Comparison of ENCODE assay signal across 1 cellular context in the genomic region with DNA sequence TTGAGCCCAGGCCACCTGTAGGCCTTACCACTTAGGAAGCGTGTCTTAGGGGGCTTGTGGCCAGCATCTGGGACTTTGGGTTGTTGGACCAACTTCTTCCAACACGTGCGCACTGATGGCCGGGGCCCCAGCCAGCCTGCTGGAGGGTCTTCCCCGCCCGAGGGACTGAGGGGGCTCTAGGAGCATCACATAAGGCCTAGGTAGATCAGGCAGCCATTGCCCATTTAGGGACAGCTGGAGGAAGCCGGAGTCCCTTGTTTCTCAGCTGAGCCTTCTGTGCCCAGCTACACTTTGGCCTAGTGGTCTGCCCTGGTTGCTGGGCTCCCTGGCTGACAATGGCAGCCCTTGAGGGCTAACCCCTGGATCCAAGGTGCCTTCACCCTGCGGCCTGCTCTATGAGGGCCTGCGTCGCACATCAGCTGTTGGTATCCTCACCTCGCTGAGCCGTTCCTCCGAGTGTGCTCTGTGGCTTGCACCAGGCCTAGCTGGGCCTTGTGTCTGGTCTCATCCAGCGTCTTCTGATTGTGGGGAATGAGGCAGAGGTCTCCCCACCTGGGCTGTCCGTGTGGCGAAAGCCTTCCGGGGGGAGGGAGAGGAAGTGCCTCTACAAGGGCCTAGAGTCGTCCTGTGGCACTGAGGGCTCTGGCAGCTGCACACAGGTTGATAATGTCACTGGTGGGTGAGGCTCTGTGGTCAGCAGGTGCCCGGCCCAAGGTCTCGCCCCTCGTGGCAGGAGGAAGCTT.
A peak's percentile ranks its signal among the peaks of the same experiment; 100 is the strongest.
TF ChIP-seq lines count a peak whose summit lies in the region.

No MANE protein-coding gene starts in this region.

TF ChIP-seq in HepG2, 621 proteins besides CTCF, POLR2A, EP300 and RAD21 (continues in another document):
- no peak for TF ChIP-seq FOSL1 (CRISPR knock-in tag; IDR thresholded peaks at IDR 0.05; ENCODE audit: borderline replicate concordance)
- TF ChIP-seq KDM5B (CRISPR knock-in tag; IDR thresholded peaks at IDR 0.05; ENCODE audit: borderline replicate concordance): 0 out of 2 replicates have a peak, but pooled peaks have one; percentile 19
- TF ChIP-seq ZNF766 (CRISPR knock-in tag; IDR thresholded peaks at IDR 0.05; ENCODE audit: borderline replicate concordance): no peak
- no peak for TF ChIP-seq NCOR1 (IDR thresholded peaks at IDR 0.05; ENCODE audit: borderline replicate concordance, low read length)
- TF ChIP-seq, protein P1, sequence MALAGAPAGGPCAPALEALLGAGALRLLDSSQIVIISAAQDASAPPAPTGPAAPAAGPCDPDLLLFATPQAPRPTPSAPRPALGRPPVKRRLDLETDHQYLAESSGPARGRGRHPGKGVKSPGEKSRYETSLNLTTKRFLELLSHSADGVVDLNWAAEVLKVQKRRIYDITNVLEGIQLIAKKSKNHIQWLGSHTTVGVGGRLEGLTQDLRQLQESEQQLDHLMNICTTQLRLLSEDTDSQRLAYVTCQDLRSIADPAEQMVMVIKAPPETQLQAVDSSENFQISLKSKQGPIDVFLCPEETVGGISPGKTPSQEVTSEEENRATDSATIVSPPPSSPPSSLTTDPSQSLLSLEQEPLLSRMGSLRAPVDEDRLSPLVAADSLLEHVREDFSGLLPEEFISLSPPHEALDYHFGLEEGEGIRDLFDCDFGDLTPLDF (CRISPR knock-in tag; IDR thresholded peaks at IDR 0.05): no peak
- no peak for TF ChIP-seq PAF1 (CRISPR knock-in tag; IDR thresholded peaks at IDR 0.05)
- no peak for TF ChIP-seq FLYWCH1 (CRISPR knock-in tag; IDR thresholded peaks at IDR 0.05)
- TF ChIP-seq, protein P2, sequence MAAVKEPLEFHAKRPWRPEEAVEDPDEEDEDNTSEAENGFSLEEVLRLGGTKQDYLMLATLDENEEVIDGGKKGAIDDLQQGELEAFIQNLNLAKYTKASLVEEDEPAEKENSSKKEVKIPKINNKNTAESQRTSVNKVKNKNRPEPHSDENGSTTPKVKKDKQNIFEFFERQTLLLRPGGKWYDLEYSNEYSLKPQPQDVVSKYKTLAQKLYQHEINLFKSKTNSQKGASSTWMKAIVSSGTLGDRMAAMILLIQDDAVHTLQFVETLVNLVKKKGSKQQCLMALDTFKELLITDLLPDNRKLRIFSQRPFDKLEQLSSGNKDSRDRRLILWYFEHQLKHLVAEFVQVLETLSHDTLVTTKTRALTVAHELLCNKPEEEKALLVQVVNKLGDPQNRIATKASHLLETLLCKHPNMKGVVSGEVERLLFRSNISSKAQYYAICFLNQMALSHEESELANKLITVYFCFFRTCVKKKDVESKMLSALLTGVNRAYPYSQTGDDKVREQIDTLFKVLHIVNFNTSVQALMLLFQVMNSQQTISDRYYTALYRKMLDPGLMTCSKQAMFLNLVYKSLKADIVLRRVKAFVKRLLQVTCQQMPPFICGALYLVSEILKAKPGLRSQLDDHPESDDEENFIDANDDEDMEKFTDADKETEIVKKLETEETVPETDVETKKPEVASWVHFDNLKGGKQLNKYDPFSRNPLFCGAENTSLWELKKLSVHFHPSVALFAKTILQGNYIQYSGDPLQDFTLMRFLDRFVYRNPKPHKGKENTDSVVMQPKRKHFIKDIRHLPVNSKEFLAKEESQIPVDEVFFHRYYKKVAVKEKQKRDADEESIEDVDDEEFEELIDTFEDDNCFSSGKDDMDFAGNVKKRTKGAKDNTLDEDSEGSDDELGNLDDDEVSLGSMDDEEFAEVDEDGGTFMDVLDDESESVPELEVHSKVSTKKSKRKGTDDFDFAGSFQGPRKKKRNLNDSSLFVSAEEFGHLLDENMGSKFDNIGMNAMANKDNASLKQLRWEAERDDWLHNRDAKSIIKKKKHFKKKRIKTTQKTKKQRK (IDR thresholded peaks at IDR 0.05; ENCODE audit: low read length): no peak
- TF ChIP-seq, protein P3, sequence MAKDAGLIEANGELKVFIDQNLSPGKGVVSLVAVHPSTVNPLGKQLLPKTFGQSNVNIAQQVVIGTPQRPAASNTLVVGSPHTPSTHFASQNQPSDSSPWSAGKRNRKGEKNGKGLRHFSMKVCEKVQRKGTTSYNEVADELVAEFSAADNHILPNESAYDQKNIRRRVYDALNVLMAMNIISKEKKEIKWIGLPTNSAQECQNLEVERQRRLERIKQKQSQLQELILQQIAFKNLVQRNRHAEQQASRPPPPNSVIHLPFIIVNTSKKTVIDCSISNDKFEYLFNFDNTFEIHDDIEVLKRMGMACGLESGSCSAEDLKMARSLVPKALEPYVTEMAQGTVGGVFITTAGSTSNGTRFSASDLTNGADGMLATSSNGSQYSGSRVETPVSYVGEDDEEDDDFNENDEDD (CRISPR knock-in tag; IDR thresholded peaks at IDR 0.05; ENCODE audit: borderline replicate concordance): no peak
- no peak for TF ChIP-seq SRSF9 (IDR thresholded peaks at IDR 0.05; ENCODE audit: borderline replicate concordance, insufficient read depth, low read depth, low read length, poor library complexity, severe bottlenecking)
- TF ChIP-seq, protein P4, sequence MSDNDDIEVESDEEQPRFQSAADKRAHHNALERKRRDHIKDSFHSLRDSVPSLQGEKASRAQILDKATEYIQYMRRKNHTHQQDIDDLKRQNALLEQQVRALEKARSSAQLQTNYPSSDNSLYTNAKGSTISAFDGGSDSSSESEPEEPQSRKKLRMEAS (IDR thresholded peaks at IDR 0.05): no peak
- TF ChIP-seq, protein P5, sequence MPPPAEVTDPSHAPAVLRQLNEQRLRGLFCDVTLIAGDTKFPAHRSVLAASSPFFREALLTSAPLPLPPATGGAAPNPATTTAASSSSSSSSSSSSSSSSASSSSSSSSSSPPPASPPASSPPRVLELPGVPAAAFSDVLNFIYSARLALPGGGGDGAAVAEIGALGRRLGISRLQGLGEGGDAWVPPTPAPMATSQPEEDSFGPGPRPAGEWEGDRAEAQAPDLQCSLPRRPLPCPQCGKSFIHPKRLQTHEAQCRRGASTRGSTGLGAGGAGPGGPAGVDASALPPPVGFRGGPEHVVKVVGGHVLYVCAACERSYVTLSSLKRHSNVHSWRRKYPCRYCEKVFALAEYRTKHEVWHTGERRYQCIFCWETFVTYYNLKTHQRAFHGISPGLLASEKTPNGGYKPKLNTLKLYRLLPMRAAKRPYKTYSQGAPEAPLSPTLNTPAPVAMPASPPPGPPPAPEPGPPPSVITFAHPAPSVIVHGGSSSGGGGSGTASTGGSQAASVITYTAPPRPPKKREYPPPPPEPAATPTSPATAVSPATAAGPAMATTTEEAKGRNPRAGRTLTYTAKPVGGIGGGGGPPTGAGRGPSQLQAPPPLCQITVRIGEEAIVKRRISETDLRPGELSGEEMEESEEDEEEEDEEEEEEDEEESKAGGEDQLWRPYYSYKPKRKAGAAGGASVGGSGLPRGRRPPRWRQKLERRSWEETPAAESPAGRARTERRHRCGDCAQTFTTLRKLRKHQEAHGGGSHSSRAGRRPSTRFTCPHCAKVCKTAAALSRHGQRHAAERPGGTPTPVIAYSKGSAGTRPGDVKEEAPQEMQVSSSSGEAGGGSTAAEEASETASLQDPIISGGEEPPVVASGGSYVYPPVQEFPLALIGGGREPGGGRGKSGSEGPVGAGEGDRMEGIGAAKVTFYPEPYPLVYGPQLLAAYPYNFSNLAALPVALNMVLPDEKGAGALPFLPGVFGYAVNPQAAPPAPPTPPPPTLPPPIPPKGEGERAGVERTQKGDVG (CRISPR knock-in tag; IDR thresholded peaks at IDR 0.05; ENCODE audit: borderline replicate concordance): 0 out of 2 replicates have a peak, but pooled peaks have one; percentile 51
- TF ChIP-seq, protein P6, sequence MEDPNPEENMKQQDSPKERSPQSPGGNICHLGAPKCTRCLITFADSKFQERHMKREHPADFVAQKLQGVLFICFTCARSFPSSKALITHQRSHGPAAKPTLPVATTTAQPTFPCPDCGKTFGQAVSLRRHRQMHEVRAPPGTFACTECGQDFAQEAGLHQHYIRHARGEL (CRISPR knock-in tag; IDR thresholded peaks at IDR 0.05): 0 out of 2 replicates have a peak, but pooled peaks have one; percentile 51
- no peak for TF ChIP-seq TEAD3 (CRISPR knock-in tag; optimal IDR thresholded peaks at IDR 0.05; ENCODE audit: borderline replicate concordance)
- TF ChIP-seq LCORL (IDR thresholded peaks at IDR 0.05): no peak
- TF ChIP-seq LCORL (CRISPR knock-in tag; IDR thresholded peaks at IDR 0.05): no peak
- no peak for TF ChIP-seq ZNF598 (CRISPR knock-in tag; IDR thresholded peaks at IDR 0.05; ENCODE audit: borderline replicate concordance)
- TF ChIP-seq NONO (IDR thresholded peaks at IDR 0.05): no peak
- TF ChIP-seq NONO (CRISPR knock-in tag; conservative IDR thresholded peaks at IDR 0.05): no peak
- TF ChIP-seq ZNF782 (CRISPR knock-in tag; IDR thresholded peaks at IDR 0.05; ENCODE audit: borderline replicate concordance): no peak
- TF ChIP-seq ZFP36L2 (CRISPR knock-in tag; IDR thresholded peaks at IDR 0.05): no peak
- no peak for TF ChIP-seq RBAK (CRISPR knock-in tag; IDR thresholded peaks at IDR 0.05)
- TF ChIP-seq, protein P7, sequence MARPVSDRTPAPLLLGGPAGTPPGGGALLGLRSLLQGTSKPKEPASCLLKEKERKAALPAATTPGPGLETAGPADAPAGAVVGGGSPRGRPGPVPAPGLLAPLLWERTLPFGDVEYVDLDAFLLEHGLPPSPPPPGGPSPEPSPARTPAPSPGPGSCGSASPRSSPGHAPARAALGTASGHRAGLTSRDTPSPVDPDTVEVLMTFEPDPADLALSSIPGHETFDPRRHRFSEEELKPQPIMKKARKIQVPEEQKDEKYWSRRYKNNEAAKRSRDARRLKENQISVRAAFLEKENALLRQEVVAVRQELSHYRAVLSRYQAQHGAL (CRISPR knock-in tag; IDR thresholded peaks at IDR 0.05; ENCODE audit: not compliant biosample characterization): no peak
- no peak for TF ChIP-seq ELF1 (CRISPR knock-in tag; IDR thresholded peaks at IDR 0.05)
- 0 out of 2 replicates have a peak, but pooled peaks have one; percentile 32 for TF ChIP-seq ZNF235 (CRISPR knock-in tag; IDR thresholded peaks at IDR 0.05; ENCODE audit: borderline replicate concordance)
- TF ChIP-seq KDM2A (CRISPR knock-in tag; IDR thresholded peaks at IDR 0.05; ENCODE audit: borderline replicate concordance, low read depth): no peak
- TF ChIP-seq, protein P8, sequence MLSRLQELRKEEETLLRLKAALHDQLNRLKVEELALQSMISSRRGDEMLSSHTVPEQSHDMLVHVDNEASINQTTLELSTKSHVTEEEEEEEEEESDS (CRISPR knock-in tag; IDR thresholded peaks at IDR 0.05; ENCODE audit: borderline replicate concordance): no peak
- TF ChIP-seq, protein P9, sequence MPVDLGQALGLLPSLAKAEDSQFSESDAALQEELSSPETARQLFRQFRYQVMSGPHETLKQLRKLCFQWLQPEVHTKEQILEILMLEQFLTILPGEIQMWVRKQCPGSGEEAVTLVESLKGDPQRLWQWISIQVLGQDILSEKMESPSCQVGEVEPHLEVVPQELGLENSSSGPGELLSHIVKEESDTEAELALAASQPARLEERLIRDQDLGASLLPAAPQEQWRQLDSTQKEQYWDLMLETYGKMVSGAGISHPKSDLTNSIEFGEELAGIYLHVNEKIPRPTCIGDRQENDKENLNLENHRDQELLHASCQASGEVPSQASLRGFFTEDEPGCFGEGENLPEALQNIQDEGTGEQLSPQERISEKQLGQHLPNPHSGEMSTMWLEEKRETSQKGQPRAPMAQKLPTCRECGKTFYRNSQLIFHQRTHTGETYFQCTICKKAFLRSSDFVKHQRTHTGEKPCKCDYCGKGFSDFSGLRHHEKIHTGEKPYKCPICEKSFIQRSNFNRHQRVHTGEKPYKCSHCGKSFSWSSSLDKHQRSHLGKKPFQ (CRISPR knock-in tag; IDR thresholded peaks at IDR 0.05; ENCODE audit: insufficient replicate concordance): no peak
- no peak for TF ChIP-seq PHB2 (IDR thresholded peaks at IDR 0.05; ENCODE audit: partially characterized antibody)
- no peak for TF ChIP-seq SIX4 (CRISPR knock-in tag; IDR thresholded peaks at IDR 0.05)
- TF ChIP-seq, protein P10, sequence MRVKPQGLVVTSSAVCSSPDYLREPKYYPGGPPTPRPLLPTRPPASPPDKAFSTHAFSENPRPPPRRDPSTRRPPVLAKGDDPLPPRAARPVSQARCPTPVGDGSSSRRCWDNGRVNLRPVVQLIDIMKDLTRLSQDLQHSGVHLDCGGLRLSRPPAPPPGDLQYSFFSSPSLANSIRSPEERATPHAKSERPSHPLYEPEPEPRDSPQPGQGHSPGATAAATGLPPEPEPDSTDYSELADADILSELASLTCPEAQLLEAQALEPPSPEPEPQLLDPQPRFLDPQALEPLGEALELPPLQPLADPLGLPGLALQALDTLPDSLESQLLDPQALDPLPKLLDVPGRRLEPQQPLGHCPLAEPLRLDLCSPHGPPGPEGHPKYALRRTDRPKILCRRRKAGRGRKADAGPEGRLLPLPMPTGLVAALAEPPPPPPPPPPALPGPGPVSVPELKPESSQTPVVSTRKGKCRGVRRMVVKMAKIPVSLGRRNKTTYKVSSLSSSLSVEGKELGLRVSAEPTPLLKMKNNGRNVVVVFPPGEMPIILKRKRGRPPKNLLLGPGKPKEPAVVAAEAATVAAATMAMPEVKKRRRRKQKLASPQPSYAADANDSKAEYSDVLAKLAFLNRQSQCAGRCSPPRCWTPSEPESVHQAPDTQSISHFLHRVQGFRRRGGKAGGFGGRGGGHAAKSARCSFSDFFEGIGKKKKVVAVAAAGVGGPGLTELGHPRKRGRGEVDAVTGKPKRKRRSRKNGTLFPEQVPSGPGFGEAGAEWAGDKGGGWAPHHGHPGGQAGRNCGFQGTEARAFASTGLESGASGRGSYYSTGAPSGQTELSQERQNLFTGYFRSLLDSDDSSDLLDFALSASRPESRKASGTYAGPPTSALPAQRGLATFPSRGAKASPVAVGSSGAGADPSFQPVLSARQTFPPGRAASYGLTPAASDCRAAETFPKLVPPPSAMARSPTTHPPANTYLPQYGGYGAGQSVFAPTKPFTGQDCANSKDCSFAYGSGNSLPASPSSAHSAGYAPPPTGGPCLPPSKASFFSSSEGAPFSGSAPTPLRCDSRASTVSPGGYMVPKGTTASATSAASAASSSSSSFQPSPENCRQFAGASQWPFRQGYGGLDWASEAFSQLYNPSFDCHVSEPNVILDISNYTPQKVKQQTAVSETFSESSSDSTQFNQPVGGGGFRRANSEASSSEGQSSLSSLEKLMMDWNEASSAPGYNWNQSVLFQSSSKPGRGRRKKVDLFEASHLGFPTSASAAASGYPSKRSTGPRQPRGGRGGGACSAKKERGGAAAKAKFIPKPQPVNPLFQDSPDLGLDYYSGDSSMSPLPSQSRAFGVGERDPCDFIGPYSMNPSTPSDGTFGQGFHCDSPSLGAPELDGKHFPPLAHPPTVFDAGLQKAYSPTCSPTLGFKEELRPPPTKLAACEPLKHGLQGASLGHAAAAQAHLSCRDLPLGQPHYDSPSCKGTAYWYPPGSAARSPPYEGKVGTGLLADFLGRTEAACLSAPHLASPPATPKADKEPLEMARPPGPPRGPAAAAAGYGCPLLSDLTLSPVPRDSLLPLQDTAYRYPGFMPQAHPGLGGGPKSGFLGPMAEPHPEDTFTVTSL (CRISPR knock-in tag; IDR thresholded peaks at IDR 0.05; ENCODE audit: borderline replicate concordance): no peak
- TF ChIP-seq, protein P11, sequence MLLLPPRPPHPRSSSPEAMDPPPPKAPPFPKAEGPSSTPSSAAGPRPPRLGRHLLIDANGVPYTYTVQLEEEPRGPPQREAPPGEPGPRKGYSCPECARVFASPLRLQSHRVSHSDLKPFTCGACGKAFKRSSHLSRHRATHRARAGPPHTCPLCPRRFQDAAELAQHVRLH (CRISPR knock-in tag; IDR thresholded peaks at IDR 0.05; ENCODE audit: borderline replicate concordance, low read depth): no peak
- peak; percentile 62; the same call in 1 of the 2 replicates for TF ChIP-seq ZFX (CRISPR knock-in tag; IDR thresholded peaks at IDR 0.05; ENCODE audit: low read depth)
- TF ChIP-seq SAP130 (CRISPR knock-in tag; IDR thresholded peaks at IDR 0.05; ENCODE audit: low read depth): 0 out of 2 replicates have a peak, but pooled peaks have one; percentile 6
- no peak; the same call in 1 of the 2 replicates for TF ChIP-seq HNRNPL (IDR thresholded peaks at IDR 0.05; ENCODE audit: low read depth, low read length)
- no peak for TF ChIP-seq HMGA1 (CRISPR knock-in tag; conservative IDR thresholded peaks at IDR 0.05)
